1 cellular context compared by ENCODE assay signal in the genomic region with DNA sequence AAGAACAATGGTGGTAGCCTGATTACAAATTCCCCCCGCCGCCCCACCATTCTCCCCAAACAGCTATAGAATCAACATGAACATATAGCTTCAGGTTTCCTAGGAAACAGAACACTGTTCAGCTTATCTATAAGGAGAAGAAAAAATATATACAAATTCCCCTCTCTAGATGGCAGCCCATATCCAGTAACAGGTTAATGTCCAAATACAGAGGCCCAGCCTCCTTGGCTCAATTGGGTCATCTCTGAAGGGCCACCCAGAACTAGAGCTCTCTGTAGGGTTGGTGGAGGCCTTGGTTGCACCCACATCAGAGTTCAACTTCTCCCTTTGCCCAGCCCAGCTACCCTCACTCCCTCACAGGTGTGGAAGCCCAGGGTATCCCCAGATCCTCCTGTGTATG.
TF ChIP-seq lines count a peak whose summit lies in the region.

No MANE protein-coding gene starts in this region.

TF ChIP-seq in liver, 16 proteins besides CTCF, POLR2A, EP300 and RAD21:
- TF ChIP-seq ZBTB33 (IDR thresholded peaks at IDR 0.05), result no peak
- TF ChIP-seq EGR1 (IDR thresholded peaks at IDR 0.05; ENCODE audit: low read depth in 2 of 2), result no peak
- TF ChIP-seq FOXA1 (IDR thresholded peaks at IDR 0.05), result no peak
- TF ChIP-seq RXRA (IDR thresholded peaks at IDR 0.05), result no peak
- no peak for TF ChIP-seq HNF4G (IDR thresholded peaks at IDR 0.05)
- TF ChIP-seq FOXA2 (IDR thresholded peaks at IDR 0.05), result no peak
- no peak for TF ChIP-seq GABPA (IDR thresholded peaks at IDR 0.05 in 1 of 2, conservative IDR thresholded peaks at IDR 0.05 in 1 of 2)
- TF ChIP-seq, protein P1, sequence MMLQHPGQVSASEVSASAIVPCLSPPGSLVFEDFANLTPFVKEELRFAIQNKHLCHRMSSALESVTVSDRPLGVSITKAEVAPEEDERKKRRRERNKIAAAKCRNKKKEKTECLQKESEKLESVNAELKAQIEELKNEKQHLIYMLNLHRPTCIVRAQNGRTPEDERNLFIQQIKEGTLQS (IDR thresholded peaks at IDR 0.05), result no peak
- no peak for TF ChIP-seq YY1 (IDR thresholded peaks at IDR 0.05)
- no peak for TF ChIP-seq SP1 (IDR thresholded peaks at IDR 0.05)
- no peak for TF ChIP-seq HNF4A (conservative IDR thresholded peaks at IDR 0.05)
- TF ChIP-seq JUND (IDR thresholded peaks at IDR 0.05), result no peak
- no peak for TF ChIP-seq NR2F2 (IDR thresholded peaks at IDR 0.05)
- no peak for TF ChIP-seq TAF1 (conservative IDR thresholded peaks at IDR 0.05)
- TF ChIP-seq, protein P2, sequence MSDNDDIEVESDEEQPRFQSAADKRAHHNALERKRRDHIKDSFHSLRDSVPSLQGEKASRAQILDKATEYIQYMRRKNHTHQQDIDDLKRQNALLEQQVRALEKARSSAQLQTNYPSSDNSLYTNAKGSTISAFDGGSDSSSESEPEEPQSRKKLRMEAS (IDR thresholded peaks at IDR 0.05), result no peak
- TF ChIP-seq REST (IDR thresholded peaks at IDR 0.05), result no peak
